ENCODE assay signal across 14 cellular contexts in the genomic region with DNA sequence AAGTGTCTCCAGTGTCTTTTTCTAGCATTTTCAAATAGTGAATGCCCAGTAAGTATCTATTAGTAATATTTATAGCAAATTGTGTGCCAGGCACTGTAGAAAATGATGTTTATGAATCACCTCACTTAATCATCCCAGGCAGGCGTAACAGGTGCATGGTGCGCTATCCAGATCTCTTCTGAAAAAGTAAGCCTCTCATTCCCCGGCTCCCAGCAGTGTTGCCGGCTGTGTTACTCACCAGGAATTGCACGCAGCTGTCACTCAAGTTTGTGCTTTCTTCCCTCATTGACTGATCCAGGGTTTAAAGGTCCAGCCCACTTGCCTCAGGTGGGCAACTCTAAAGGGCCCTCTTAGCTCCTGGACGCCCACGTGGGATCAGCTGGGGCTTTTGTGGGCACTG.
DNase-seq lines count a peak whose midpoint lies in the region; ATAC-seq and TF ChIP-seq lines count a peak whose summit lies in the region.
"Had no signal": no experiment of that assay in that cellular context is flagged by ENCODE, and none has a peak within 500 bp of the region (broad histone marks: within the 10 kb centered on the region; RNA-seq: fewer than 3 reads in every experiment).

No MANE protein-coding gene starts in this region.

- no peaks in the 10 kb centered on the region for H3K36me3 Mint-ChIP-seq in endodermal cell (ENCODE audit: low read depth)

- no peaks in the 10 kb centered on the region for H3K9me3 Mint-ChIP-seq in endodermal cell
- H3K9me3 Mint-ChIP-seq: CD4-positive, alpha-beta T cell; H9 had no signal

- intact Hi-C loops in PC-3 (cut with micrococcal nuclease) (no loop called here), testis (cut with DNase I; ENCODE audit: low total_unique reads) (no loop called here)

- CTCF ChIA-PET in PC-3 (lab: Charles Lee), result no interaction called here

- H3K9me3 ChIP-seq in PC-3 (ENCODE audit: low read length) (no peaks in the 10 kb centered on the region), endodermal cell (ENCODE audit: control insufficient read depth, low read length) (no peaks in the 10 kb centered on the region), testis (no peaks in the 10 kb centered on the region)

- no TSS peak for BruUV-seq in PC-3 (replicated peaks; lab: Mats Ljungman, UMichigan)

- no peaks in the 10 kb centered on the region for H3K9me2 ChIP-seq in PC-3 (replicated peaks; ENCODE audit: low read length)

- ATAC-seq in PC-3 (peak; percentile 20; the same call in 1 of the 2 replicates), foreskin keratinocyte (peak; percentile 50)

- H3K27me3 Mint-ChIP-seq in endodermal cell (ENCODE audit: insufficient read depth), result no peaks in the 10 kb centered on the region
- H3K27me3 Mint-ChIP-seq: CD4-positive, alpha-beta T cell had no signal

- peaks cover 15% of the 10 kb centered on the region for H3K4me1 Mint-ChIP-seq in endodermal cell
- H3K4me1 Mint-ChIP-seq: B cell had no signal

- no peak overlapping the region for H3K4me3 Mint-ChIP-seq in endodermal cell
- H3K4me3 Mint-ChIP-seq: B cell; CD4-positive, alpha-beta T cell; H9 had no signal

- H3K27ac Mint-ChIP-seq in endodermal cell, result no peak overlapping the region
- H3K27ac Mint-ChIP-seq: B cell; CD4-positive, alpha-beta T cell had no signal

- no peak for TF ChIP-seq CTCF in PC-3 (conservative IDR thresholded peaks at IDR 0.05; ENCODE audit: low read depth, low read length)
- TF ChIP-seq CTCF in foreskin keratinocyte (conservative IDR thresholded peaks at IDR 0.05), result no peak
- no peak for TF ChIP-seq CTCF in endodermal cell (conservative IDR thresholded peaks at IDR 0.05)
- TF ChIP-seq CTCF in testis (IDR thresholded peaks at IDR 0.05), result no peak

- H3K79me2 ChIP-seq in PC-3 (ENCODE audit: low read length), result no peaks in the 10 kb centered on the region

- no peak overlapping the region for H3K4me2 ChIP-seq in PC-3 (ENCODE audit: low read length)

- POLR2A ChIA-PET in PC-3 (lab: Charles Lee; ENCODE audit: unreplicated experiment), result no interaction called here

- H3K27ac ChIP-seq in PC-3 (ENCODE audit: low read length) (no peak overlapping the region), foreskin keratinocyte (no peak overlapping the region), endodermal cell (ENCODE audit: low read depth, low read length) (no peak overlapping the region), testis (no peak overlapping the region)

- peak overlapping the region; percentile 10; the same call in 1 of the 2 replicates for H2AFZ ChIP-seq in PC-3 (ENCODE audit: low read length)

- no peaks in the 10 kb centered on the region for H3F3A ChIP-seq in PC-3 (ENCODE audit: low read length, unreplicated experiment)

- H3K27me3 ChIP-seq in PC-3 (ENCODE audit: low read length), result no peaks in the 10 kb centered on the region
- no peaks in the 10 kb centered on the region for H3K27me3 ChIP-seq in foreskin keratinocyte
- no peaks in the 10 kb centered on the region for H3K27me3 ChIP-seq in endodermal cell (ENCODE audit: control insufficient read depth, insufficient read depth, low read length, poor library complexity, severe bottlenecking)
- H3K27me3 ChIP-seq in testis, result no peaks in the 10 kb centered on the region

- peak; percentile 8 for DNase-seq in NCI-H82 (lab: John Stamatoyannopoulos, UW)
- no peak for DNase-seq in NCI-H82 treated with DMSO at 0.1 percent for 48 hours (lab: John Stamatoyannopoulos, UW; ENCODE audit: unreplicated experiment)
- DNase-seq in PC-3, result peak; percentile 43
- no peak for DNase-seq in foreskin keratinocyte
- DNase-seq in endodermal cell, result no peak
- no peak for DNase-seq in testis
- no peak for DNase-seq in COR-L47 (lab: John Stamatoyannopoulos, UW)
- DNase-seq: C1 segment of cervical spinal cord; CD4-positive, alpha-beta T cell; DND-41; GDM1; GOT3; H9 had no signal

- WGBS in endodermal cell (ENCODE audit: insufficient coverage in 1 of 2, insufficient read length in 1 of 2), 2 experiments, result 83 to 91% methylated on average over 5 to 7 of the region's 7 CpGs
- WGBS in testis, 2 donors, result 93 to 94% methylated on average over 7 of the region's 7 CpGs

- TF ChIP-seq POLR2A in testis (IDR thresholded peaks at IDR 0.05), result no peak

- no peak overlapping the region for H3K4me3 ChIP-seq in PC-3 (ENCODE audit: low read length)
- H3K4me3 ChIP-seq in endodermal cell (ENCODE audit: low read length), result no peak overlapping the region
- no peak overlapping the region for H3K4me3 ChIP-seq in testis

- H3K4me1 ChIP-seq in PC-3 (ENCODE audit: insufficient read depth, low read length) (peaks cover 9% of the 10 kb centered on the region), foreskin keratinocyte (no peaks in the 10 kb centered on the region), endodermal cell (ENCODE audit: control insufficient read depth, insufficient read depth, low read length) (peaks cover 3% of the 10 kb centered on the region), testis (no peaks in the 10 kb centered on the region)

- no peaks in the 10 kb centered on the region for H3K36me3 ChIP-seq in PC-3 (ENCODE audit: low read depth, low read length)
- no peaks in the 10 kb centered on the region for H3K36me3 ChIP-seq in endodermal cell (ENCODE audit: control insufficient read depth, insufficient read depth, low read length)
- H3K36me3 ChIP-seq in testis (ENCODE audit: low read depth, missing control alignments), result no peaks in the 10 kb centered on the region

- H3K9ac ChIP-seq in PC-3 (ENCODE audit: low read length), result no peak overlapping the region
- H3K9ac ChIP-seq in endodermal cell (ENCODE audit: extremely low read depth, low read length, poor library complexity, severe bottlenecking), result no peak overlapping the region

- no peaks in the 10 kb centered on the region for H4K20me1 ChIP-seq in PC-3 (ENCODE audit: low read length)

Comparison
In these comparisons a context has a peak if more than half of its experiments do, and no peak if none do; other contexts are left out.
1. DNase-seq: peak in NCI-H82 (single experiment) and PC-3 (single experiment); none in NCI-H82 treated with DMSO at 0.1 percent for 48 hours (single experiment), foreskin keratinocyte (0 of 2), endodermal cell (single experiment), testis (single experiment) and COR-L47 (single experiment).